ENCODE assay signal across 8 cellular contexts in the genomic region with DNA sequence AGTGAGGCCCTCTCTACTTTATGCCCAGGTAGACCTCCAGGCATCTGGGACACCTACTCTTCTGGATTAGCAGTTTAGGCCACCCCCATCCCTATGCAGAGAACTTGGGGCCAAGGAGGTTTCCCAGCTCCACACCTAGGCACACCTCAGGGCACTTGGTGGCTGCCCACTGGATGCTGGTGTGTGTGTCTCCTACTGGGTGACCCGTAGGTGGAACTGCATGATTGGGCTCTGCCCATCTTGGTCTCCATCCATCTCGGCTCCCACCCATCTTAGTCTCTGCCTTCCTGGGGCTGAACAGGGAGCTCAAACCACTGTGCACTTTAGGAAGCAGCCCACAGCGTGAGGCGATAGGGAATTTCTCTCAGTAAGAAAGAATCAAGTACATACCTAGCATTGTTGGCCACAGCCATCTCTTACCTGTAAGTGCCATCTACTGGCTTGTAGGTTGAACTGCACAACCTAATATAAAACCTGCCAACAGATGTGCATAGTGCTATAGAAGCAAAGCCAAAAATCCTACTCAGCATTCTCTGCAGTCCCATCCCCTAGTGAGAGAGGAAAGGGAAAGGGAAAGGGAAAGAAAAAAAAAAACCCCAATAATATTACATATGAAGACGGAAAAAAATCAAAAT.
DNase-seq lines count a peak whose midpoint lies in the region; ATAC-seq and TF ChIP-seq lines count a peak whose summit lies in the region.

No MANE protein-coding gene starts in this region.

- no peaks in the 10 kb centered on the region for H3F3A ChIP-seq in PC-3 (ENCODE audit: low read length, unreplicated experiment)

- POLR2A ChIA-PET in PC-3 (lab: Charles Lee; ENCODE audit: unreplicated experiment): no interaction called here

- no peak overlapping the region for H3K4me3 Mint-ChIP-seq in glutamatergic neuron (ENCODE audit: unreplicated experiment)

- H4K20me1 ChIP-seq in PC-3 (ENCODE audit: low read length): no peaks in the 10 kb centered on the region

- H3K27ac ChIP-seq in PC-3 (ENCODE audit: low read length): no peak overlapping the region

- no peaks in the 10 kb centered on the region for H3K36me3 Mint-ChIP-seq in glutamatergic neuron (ENCODE audit: unreplicated experiment)

- peaks cover 25% of the 10 kb centered on the region for H3K27me3 ChIP-seq in PC-3 (ENCODE audit: low read length)

- CTCF ChIA-PET in PC-3 (lab: Charles Lee): no interaction called here

- no peak overlapping the region for H2AFZ ChIP-seq in PC-3 (ENCODE audit: low read length)

- intact Hi-C loops in PC-3 (cut with micrococcal nuclease): loop anchor here (1.0 to 2.0 kb wide), 3 partner anchors 50 to 313 kb away; no protein-coding TSS in a partner anchor

- peaks cover 2% of the 10 kb centered on the region for H3K27me3 Mint-ChIP-seq in glutamatergic neuron (ENCODE audit: unreplicated experiment)

- H3K79me2 ChIP-seq in PC-3 (ENCODE audit: low read length): no peaks in the 10 kb centered on the region

- ATAC-seq in GM18519 (IDR thresholded peaks at IDR 0.05; ENCODE audit: low FRiP score, unreplicated experiment): peak; percentile 84
- ATAC-seq in HG03159 (IDR thresholded peaks at IDR 0.05; ENCODE audit: unreplicated experiment): peak; percentile 85
- peak; percentile 93 for ATAC-seq in PC-3

- TF ChIP-seq CTCF in AG09319 (IDR thresholded peaks at IDR 0.05; ENCODE audit: low read depth, low read length): peak; percentile 27
- TF ChIP-seq CTCF in PC-3 (conservative IDR thresholded peaks at IDR 0.05; ENCODE audit: low read depth, low read length): peak; percentile 78
- TF ChIP-seq CTCF in glutamatergic neuron (IDR thresholded peaks at IDR 0.05; ENCODE audit: partially characterized antibody, unreplicated experiment): peak; percentile 49

- BruUV-seq in PC-3 (replicated peaks; lab: Mats Ljungman, UMichigan): no TSS peak

- H3K9me3 Mint-ChIP-seq in glutamatergic neuron (ENCODE audit: unreplicated experiment): peaks cover 6% of the 10 kb centered on the region

- H3K27ac Mint-ChIP-seq in glutamatergic neuron (ENCODE audit: unreplicated experiment): no peak overlapping the region

- H3K4me1 ChIP-seq in PC-3 (ENCODE audit: insufficient read depth, low read length): no peaks in the 10 kb centered on the region; the same call in 1 of the 2 replicates

- H3K9ac ChIP-seq in PC-3 (ENCODE audit: low read length): no peak overlapping the region

- no peak for DNase-seq in AG09319 (ENCODE audit: extremely low read depth, low read depth)
- peak; percentile 63 for DNase-seq in PC-3
- DNase-seq in glutamatergic neuron: no peak
- no peak for DNase-seq in activated CD4-positive, alpha-beta T cell treated with anti-CD3 and anti-CD28 coated beads, Interleukin-2, amount 50 U/mL, for 48 hours
- no peak for DNase-seq in NK-92 treated with Interleukin-12 subunit alpha and Interleukin-12 subunit beta, amount 100 ng/mL, for 24 hours (lab: John Stamatoyannopoulos, UW)
- no peak for DNase-seq in effector CD4-positive, alpha-beta T cell

- no peak overlapping the region for H3K4me3 ChIP-seq in PC-3 (ENCODE audit: low read length)

- no peaks in the 10 kb centered on the region for H3K4me1 Mint-ChIP-seq in glutamatergic neuron (ENCODE audit: low read depth, unreplicated experiment)

- H3K36me3 ChIP-seq in PC-3 (ENCODE audit: low read depth, low read length): no peaks in the 10 kb centered on the region

- no peak overlapping the region for H3K4me2 ChIP-seq in PC-3 (ENCODE audit: low read length)

- H3K9me3 ChIP-seq in PC-3 (ENCODE audit: low read length): no peaks in the 10 kb centered on the region

- no peaks in the 10 kb centered on the region for H3K9me2 ChIP-seq in PC-3 (replicated peaks; ENCODE audit: low read length)

Comparison
In these comparisons a context has a peak if more than half of its experiments do, and no peak if none do; other contexts are left out.
1. CTCF ChIP-seq: peak in every context shown above with its lines; median percentile 78 in PC-3; 49 in glutamatergic neuron; 27 in AG09319.